1 cellular context compared by ENCODE assay signal in the genomic region with DNA sequence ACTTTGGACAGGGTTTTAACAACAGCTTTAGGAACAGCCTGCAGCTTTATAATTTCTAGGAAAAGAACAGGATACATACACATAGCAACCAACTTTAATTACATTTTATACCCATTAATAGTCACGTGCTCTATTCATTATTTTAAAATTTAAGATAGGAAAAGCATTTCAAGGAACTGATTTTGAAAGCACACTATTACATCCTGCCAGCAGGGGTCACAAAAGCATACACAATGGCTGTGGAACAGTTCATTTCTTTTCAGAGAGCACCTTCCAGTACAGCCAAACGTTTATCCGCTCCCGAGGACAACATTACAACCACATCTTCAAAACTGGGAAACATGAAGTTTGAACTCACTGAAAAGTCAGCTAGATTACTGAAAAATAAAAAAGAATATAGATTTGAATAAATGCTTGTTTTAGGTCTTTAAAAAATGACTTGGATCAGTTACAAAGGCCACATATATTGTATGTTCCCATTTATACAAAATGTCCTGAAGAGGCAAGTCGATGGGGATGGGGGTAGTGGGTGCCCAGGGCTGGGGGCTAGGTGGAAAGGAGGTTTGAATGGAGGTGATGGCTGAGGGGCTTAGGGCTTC.
TF ChIP-seq lines count a peak whose summit lies in the region.

No MANE protein-coding gene starts in this region.

TF ChIP-seq in HCT116, 20 proteins besides CTCF, POLR2A, EP300 and RAD21:
- TF ChIP-seq, protein P1, sequence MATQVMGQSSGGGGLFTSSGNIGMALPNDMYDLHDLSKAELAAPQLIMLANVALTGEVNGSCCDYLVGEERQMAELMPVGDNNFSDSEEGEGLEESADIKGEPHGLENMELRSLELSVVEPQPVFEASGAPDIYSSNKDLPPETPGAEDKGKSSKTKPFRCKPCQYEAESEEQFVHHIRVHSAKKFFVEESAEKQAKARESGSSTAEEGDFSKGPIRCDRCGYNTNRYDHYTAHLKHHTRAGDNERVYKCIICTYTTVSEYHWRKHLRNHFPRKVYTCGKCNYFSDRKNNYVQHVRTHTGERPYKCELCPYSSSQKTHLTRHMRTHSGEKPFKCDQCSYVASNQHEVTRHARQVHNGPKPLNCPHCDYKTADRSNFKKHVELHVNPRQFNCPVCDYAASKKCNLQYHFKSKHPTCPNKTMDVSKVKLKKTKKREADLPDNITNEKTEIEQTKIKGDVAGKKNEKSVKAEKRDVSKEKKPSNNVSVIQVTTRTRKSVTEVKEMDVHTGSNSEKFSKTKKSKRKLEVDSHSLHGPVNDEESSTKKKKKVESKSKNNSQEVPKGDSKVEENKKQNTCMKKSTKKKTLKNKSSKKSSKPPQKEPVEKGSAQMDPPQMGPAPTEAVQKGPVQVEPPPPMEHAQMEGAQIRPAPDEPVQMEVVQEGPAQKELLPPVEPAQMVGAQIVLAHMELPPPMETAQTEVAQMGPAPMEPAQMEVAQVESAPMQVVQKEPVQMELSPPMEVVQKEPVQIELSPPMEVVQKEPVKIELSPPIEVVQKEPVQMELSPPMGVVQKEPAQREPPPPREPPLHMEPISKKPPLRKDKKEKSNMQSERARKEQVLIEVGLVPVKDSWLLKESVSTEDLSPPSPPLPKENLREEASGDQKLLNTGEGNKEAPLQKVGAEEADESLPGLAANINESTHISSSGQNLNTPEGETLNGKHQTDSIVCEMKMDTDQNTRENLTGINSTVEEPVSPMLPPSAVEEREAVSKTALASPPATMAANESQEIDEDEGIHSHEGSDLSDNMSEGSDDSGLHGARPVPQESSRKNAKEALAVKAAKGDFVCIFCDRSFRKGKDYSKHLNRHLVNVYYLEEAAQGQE (IDR thresholded peaks at IDR 0.05; ENCODE audit: low read depth): no peak
- no peak for TF ChIP-seq FOSL1 (IDR thresholded peaks at IDR 0.05; ENCODE audit: low read depth)
- TF ChIP-seq, protein P2, sequence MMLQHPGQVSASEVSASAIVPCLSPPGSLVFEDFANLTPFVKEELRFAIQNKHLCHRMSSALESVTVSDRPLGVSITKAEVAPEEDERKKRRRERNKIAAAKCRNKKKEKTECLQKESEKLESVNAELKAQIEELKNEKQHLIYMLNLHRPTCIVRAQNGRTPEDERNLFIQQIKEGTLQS (IDR thresholded peaks at IDR 0.05): no peak
- no peak for TF ChIP-seq CBX3 (IDR thresholded peaks at IDR 0.05; ENCODE audit: low read depth)
- no peak for TF ChIP-seq JUND (IDR thresholded peaks at IDR 0.05)
- no peak for TF ChIP-seq POLR2AphosphoS5 (IDR thresholded peaks at IDR 0.05; ENCODE audit: low read depth, low read length)
